ENCODE assay signal across 2 cellular contexts in the genomic region with DNA sequence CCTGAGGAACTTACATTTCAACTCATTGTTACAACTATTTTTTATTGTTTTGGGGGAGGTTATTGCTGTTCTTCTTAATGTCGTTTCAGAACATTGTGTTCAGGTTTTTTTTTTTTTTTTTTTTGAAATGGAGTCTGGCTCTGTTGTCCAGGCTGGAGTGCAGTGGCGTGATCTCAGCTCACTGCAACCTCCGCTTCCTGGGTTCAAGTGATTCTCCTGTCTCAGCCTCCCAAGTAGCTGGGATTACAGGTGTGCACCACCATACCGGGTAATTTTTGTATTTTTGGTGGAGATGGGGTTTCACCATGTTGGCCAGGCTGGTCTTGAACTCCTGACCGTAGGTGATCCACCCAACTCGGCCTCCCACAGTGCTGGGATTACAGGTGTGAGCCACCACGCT.
A peak's percentile ranks its signal among the peaks of the same experiment; 100 is the strongest.
TF ChIP-seq lines count a peak whose summit lies in the region.

No MANE protein-coding gene starts in this region.

TF ChIP-seq in HEK293, 187 proteins besides CTCF, POLR2A, EP300 and RAD21:
- 0 out of 2 replicates have a peak, but pooled peaks have one; percentile 26 for TF ChIP-seq ZNF121 (tag by site-specific recombination; IDR thresholded peaks at IDR 0.05)

TF ChIP-seq in GM12878, 131 proteins besides CTCF, POLR2A, EP300 and RAD21:
- TF ChIP-seq SMARCA5 (IDR thresholded peaks at IDR 0.05), result 0 out of 2 replicates have a peak, but pooled peaks have one; percentile 39
- TF ChIP-seq, protein P1, sequence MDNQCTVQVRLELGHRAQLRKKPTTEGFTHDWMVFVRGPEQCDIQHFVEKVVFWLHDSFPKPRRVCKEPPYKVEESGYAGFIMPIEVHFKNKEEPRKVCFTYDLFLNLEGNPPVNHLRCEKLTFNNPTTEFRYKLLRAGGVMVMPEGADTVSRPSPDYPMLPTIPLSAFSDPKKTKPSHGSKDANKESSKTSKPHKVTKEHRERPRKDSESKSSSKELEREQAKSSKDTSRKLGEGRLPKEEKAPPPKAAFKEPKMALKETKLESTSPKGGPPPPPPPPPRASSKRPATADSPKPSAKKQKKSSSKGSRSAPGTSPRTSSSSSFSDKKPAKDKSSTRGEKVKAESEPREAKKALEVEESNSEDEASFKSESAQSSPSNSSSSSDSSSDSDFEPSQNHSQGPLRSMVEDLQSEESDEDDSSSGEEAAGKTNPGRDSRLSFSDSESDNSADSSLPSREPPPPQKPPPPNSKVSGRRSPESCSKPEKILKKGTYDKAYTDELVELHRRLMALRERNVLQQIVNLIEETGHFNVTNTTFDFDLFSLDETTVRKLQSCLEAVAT (IDR thresholded peaks at IDR 0.05), result peak; percentile 87
